28 cellular contexts compared by ENCODE assay signal in the genomic region with DNA sequence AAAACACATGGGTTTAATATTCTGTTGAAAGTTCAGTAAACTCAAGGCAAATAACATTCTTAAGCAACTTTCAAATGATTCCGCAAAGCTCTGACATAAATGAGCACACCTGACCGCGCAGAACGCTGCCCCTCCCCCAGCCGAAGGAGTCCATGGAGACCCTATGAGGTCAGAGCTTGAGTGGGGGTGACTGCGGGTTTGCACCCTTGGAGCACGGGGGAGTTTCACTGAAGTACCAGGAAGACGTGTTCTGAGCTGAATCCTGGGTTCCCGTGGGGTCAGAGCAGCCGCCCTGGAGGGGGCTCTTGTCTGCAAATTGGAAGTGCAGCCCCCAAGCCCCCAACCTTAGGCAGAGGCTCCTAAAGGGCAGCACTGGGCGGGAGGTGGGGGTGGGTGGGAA.
"Had no signal": no experiment of that assay in that cellular context is flagged by ENCODE, and none has a peak within 500 bp of the region (broad histone marks: within the 10 kb centered on the region; RNA-seq: fewer than 3 reads in every experiment).

No MANE protein-coding gene starts in this region.

- H3K9me3 ChIP-seq: colonic mucosa, esophagus muscularis mucosa, gastroesophageal sphincter, heart left ventricle, lower lobe of right lung, neutrophil, prostate gland, right atrium auricular region, suprapubic skin, thyroid gland, vagina had no signal

- DNase-seq: colonic mucosa; effector CD8-positive, alpha-beta T cell; foreskin keratinocyte; heart left ventricle; hippocampal formation; left ventricle myocardium superior; nephron progenitor cell; stimulated activated CD4-positive, alpha-beta T cell treated with anti-CD3 and anti-CD28 coated beads, Interleukin-12 subunit alpha, Interleukin-12 subunit beta, amount 100 ng/mL, for 4 hours; stimulated activated CD4-positive, alpha-beta T cell treated with anti-CD3 and anti-CD28 coated beads, Interleukin-1b, Interleukin-23, amount 100 ng/mL, for 48 hours; stimulated activated CD4-positive, alpha-beta T cell treated with anti-CD3 and anti-CD28 coated beads, Interleukin-4, amount 100 ng/mL, for 1 hour; stimulated activated CD8-positive, alpha-beta memory T cell treated with anti-CD3 and anti-CD28 coated beads, Interleukin-4, amount 100 ng/mL, for 48 hours; stimulated activated naive CD4-positive, alpha-beta T cell; stimulated activated naive CD8-positive, alpha-beta T cell treated with anti-CD3 and anti-CD28 coated beads, Interleukin-15, amount 100 ng/mL, for 72 hours; thyroid gland; trophoblast cell had no signal

- H3K36me3 ChIP-seq: colonic mucosa, esophagus muscularis mucosa, gastroesophageal sphincter, heart left ventricle, lower lobe of right lung, neutrophil, prostate gland, right atrium auricular region, suprapubic skin, thyroid gland, vagina had no signal

- H3K27me3 ChIP-seq: colonic mucosa, foreskin keratinocyte, thyroid gland, vagina had no signal

- FAIRE-seq: islet of Langerhans had no signal

- H3K4me1 ChIP-seq: colonic mucosa, foreskin keratinocyte, heart left ventricle, lower lobe of right lung, prostate gland, right atrium auricular region, suprapubic skin, thyroid gland, vagina had no signal

- H3K4me2 ChIP-seq: smooth muscle cell had no signal

- H3K4me3 ChIP-seq: colonic mucosa, esophagus muscularis mucosa, gastroesophageal sphincter, heart left ventricle, lower lobe of right lung, prostate gland, right atrium auricular region, smooth muscle cell, suprapubic skin, thyroid gland, vagina had no signal

- ATAC-seq: foreskin keratinocyte; gastroesophageal sphincter; heart left ventricle; left ventricle myocardium superior; lower lobe of right lung; naive thymus-derived CD8-positive, alpha-beta T cell; sciatic nerve; stimulated activated naive CD8-positive, alpha-beta T cell treated with anti-CD3 and anti-CD28 coated beads, Interleukin-15, amount 100 ng/mL, for 72 hours had no signal

- H3K27ac ChIP-seq: colonic mucosa, epithelial cell of prostate, esophagus muscularis mucosa, foreskin keratinocyte, gastroesophageal sphincter, heart left ventricle, lower lobe of right lung, neutrophil, prostate gland, right atrium auricular region, suprapubic skin, thyroid gland, vagina had no signal
